20 cellular contexts compared by ENCODE assay signal in the genomic region with DNA sequence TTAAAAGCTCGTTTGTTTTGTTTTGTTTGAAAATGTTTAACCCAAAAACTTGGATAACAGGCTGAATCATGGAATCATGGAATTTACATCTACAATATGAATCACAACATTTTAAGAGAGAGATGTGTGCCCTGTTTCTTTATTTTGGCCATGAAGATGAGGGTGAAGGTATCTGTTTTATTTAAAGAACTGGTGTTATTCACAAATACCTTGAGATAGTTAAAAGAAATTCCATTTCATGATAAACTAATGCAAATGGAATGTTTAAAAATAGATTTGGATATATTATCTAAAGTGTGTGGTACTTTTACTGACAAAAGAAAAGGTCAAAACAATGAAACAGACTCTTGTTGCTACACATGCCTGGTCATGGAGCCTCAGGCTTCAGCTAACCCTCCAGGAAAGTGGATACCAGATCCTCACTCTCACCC.
DNase-seq lines count a peak whose midpoint lies in the region; ATAC-seq and TF ChIP-seq lines count a peak whose summit lies in the region.
"Had no signal": no experiment of that assay in that cellular context is flagged by ENCODE, and none has a peak within 500 bp of the region (broad histone marks: within the 10 kb centered on the region; RNA-seq: fewer than 3 reads in every experiment).

No MANE protein-coding gene starts in this region.

- TF ChIP-seq CTCF in foreskin keratinocyte (conservative IDR thresholded peaks at IDR 0.05) (no peak), RWPE1 (conservative IDR thresholded peaks at IDR 0.05; ENCODE audit: low read depth) (no peak)

- H3K27me3 ChIP-seq in right cardiac atrium (ENCODE audit: control insufficient read depth, insufficient read depth) (no peaks in the 10 kb centered on the region), foreskin keratinocyte (no peaks in the 10 kb centered on the region)

- H3K4me1 ChIP-seq in right cardiac atrium (ENCODE audit: control insufficient read depth, insufficient read depth, low read length) (no peaks in the 10 kb centered on the region), foreskin keratinocyte (peaks cover 15% of the 10 kb centered on the region)

- no peak overlapping the region for H3K4me3 ChIP-seq in right cardiac atrium (ENCODE audit: low read length)
- H3K4me3 ChIP-seq: mucosa of descending colon had no signal

- ATAC-seq in left cardiac atrium = peak; percentile 19 to 62
- no peak for ATAC-seq in right cardiac atrium
- peak; percentile 42 for ATAC-seq in foreskin keratinocyte
- ATAC-seq: mucosa of descending colon; stimulated activated naive B cell treated with anti-CD40 and anti-IgM and Interleukin-4, amounts not matched to agents 10 μg/mL and 1 μg/mL and 100 μg/mL, for 72 hours had no signal

- intact Hi-C loops in left cardiac atrium (cut with DNase I) = no loop called here
- intact Hi-C loops in right cardiac atrium (cut with DNase I) = no loop called here

- H3K27ac ChIP-seq in right cardiac atrium (ENCODE audit: low read length) = no peak overlapping the region
- no peak overlapping the region for H3K27ac ChIP-seq in foreskin keratinocyte
- no peak overlapping the region for H3K27ac ChIP-seq in RWPE1
- H3K27ac ChIP-seq: HL-60, KMS-11 had no signal

- WGBS in right cardiac atrium = 21% methylated on average over 1 of the region's 1 CpG

- no peak for DNase-seq in left cardiac atrium
- no peak for DNase-seq in right cardiac atrium
- DNase-seq in amniotic epithelial cell (ENCODE audit: low read depth) = peak; percentile 47
- DNase-seq in foreskin keratinocyte = peak; percentile 35 to 71
- no peak for DNase-seq in globus pallidus (ENCODE audit: low spot score)
- no peak for DNase-seq in stimulated activated CD4-positive, alpha-beta T cell treated with anti-CD3 and anti-CD28 coated beads, Interleukin-4, amount 100 ng/mL, for 24 hours
- DNase-seq in NCI-H2196 treated with DMSO at 0.1 percent for 48 hours (lab: John Stamatoyannopoulos, UW; ENCODE audit: unreplicated experiment) = no peak
- no peak for DNase-seq in RWPE1 (ENCODE audit: low spot score)
- DNase-seq: activated CD8-positive, alpha-beta memory T cell treated with anti-CD3 and anti-CD28 coated beads, Interleukin-2, amount 50 U/mL, for 48 hours; activated naive CD4-positive, alpha-beta T cell treated with anti-CD3 and anti-CD28 coated beads for 36 hours; caudate nucleus; effector memory CD4-positive, alpha-beta T cell; mucosa of descending colon; NCI-H1436; occipital lobe; SIG-M5; stimulated activated naive B cell treated with anti-CD40 and anti-IgM and Interleukin-4, amounts not matched to agents 10 μg/mL and 1 μg/mL and 100 μg/mL, for 72 hours; T-helper 9 cell had no signal

- no peaks in the 10 kb centered on the region for H3K9me3 ChIP-seq in right cardiac atrium (ENCODE audit: control insufficient read depth, low read length)
- H3K9me3 ChIP-seq: mucosa of descending colon had no signal

- CTCF ChIA-PET in RWPE1 (lab: Yijun Ruan, JAX) = no interaction called here

- POLR2A ChIA-PET in RWPE1 (lab: Yijun Ruan, JAX; ENCODE audit: low non-redundant PET) = no interaction called here

Comparison
In these comparisons a context has a peak if more than half of its experiments do, and no peak if none do; other contexts are left out.
1. ATAC-seq: peak in left cardiac atrium (2 of 2) and foreskin keratinocyte (single experiment); none in right cardiac atrium (0 of 2).
2. DNase-seq: peak in amniotic epithelial cell (single experiment) and foreskin keratinocyte (2 of 2); none in left cardiac atrium (single experiment), right cardiac atrium (0 of 3), globus pallidus (single experiment), stimulated activated CD4-positive, alpha-beta T cell treated with anti-CD3 and anti-CD28 coated beads, Interleukin-4, amount 100 ng/mL, for 24 hours (single experiment), NCI-H2196 treated with DMSO at 0.1 percent for 48 hours (single experiment) and RWPE1 (single experiment).